19 cellular contexts compared by ENCODE assay signal in the genomic region with DNA sequence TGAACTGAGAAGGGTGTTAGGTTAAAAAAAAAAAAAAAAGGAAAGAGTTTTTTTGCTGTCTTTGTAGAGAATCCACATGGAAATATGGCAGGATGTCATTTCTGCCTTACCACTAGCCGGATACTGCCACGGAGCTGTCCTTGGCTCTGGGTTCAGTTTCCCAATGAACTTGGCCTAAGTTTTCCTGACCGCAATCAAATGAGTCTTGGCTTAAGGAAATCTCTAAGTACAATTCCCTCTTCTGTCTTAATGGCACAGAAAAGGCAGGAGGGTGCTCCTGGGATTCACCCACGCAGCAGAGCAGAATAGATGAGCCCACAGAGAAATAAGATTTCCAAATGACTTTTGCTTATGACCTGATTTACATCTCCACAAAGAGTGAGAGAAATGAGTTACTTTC.
"Had no signal": no experiment of that assay in that cellular context is flagged by ENCODE, and none has a peak within 500 bp of the region (broad histone marks: within the 10 kb centered on the region; RNA-seq: fewer than 3 reads in every experiment).

No MANE protein-coding gene starts in this region.

- ATAC-seq: activated CD8-positive, alpha-beta T cell treated with anti-CD3 and anti-CD28 coated beads for 36 hours had no signal

- H3K9me3 ChIP-seq: spleen, upper lobe of left lung had no signal

- H3K27me3 ChIP-seq: spleen, upper lobe of left lung had no signal

- DNase-seq: activated CD4-positive, alpha-beta T cell treated with anti-CD3 and anti-CD28 coated beads, Interleukin-2, amount 10 ng/mL, durations not matched to agents 7 days and 5 days; activated CD4-positive, CD25-positive, alpha-beta regulatory T cell treated with anti-CD3 and anti-CD28 coated beads, Interleukin-2, amount 50 U/mL, for 72 hours; activated CD8-positive, alpha-beta T cell treated with anti-CD3 and anti-CD28 coated beads for 36 hours; activated gamma-delta T cell; cerebellar nuclear complex; cortex of kidney; foreskin melanocyte; hippocampal formation; kidney glomerular epithelial cell; mesendoderm; naive B cell; nucleus accumbens; spleen; stimulated activated CD4-positive, alpha-beta T cell treated with anti-CD3 and anti-CD28 coated beads, Interleukin-4, amount 100 ng/mL, for 1 hour; stimulated activated naive CD4-positive, alpha-beta T cell; T-helper 1 cell; upper lobe of left lung; WERI-Rb-1 had no signal

- H3K27ac ChIP-seq: epithelial cell of prostate, spleen, upper lobe of left lung, WERI-Rb-1 had no signal

- H3K4me1 ChIP-seq: upper lobe of left lung had no signal

- H3K36me3 ChIP-seq: spleen, upper lobe of left lung, WERI-Rb-1 had no signal

- H3K4me3 ChIP-seq: spleen, upper lobe of left lung had no signal
